10 cellular contexts compared by ENCODE assay signal in genomic region chr1:38941527-38942019, GRCh38. TPM values are rescaled to one million over a fixed set of nuclear protein-coding genes. Genes with fewer than 3 reads are reported as not detected.
DNase-seq lines count a peak whose midpoint lies in the region; ATAC-seq and TF ChIP-seq lines count a peak whose summit lies in the region.
"Had no signal": no experiment of that assay in that cellular context is flagged by ENCODE, and none has a peak within 500 bp of the region (broad histone marks: within the 10 kb centered on the region; RNA-seq: fewer than 3 reads in every experiment).

RHBDL2 (minus strand) TSS chr1:38941830; CDS start chr1:38919212, 22,618 bp downstream.

- peak; percentile 63 to 78 for DNase-seq in breast epithelium (ENCODE audit: low spot score in 2 of 2)
- peak; percentile 49 for DNase-seq in iris pigment epithelial cell (ENCODE audit: low read depth)
- peak; percentile 88 for DNase-seq in stomach
- DNase-seq in activated T-cell treated with anti-CD3 and anti-CD28 coated beads for 4 hours, result no peak
- no peak for DNase-seq in BE2C
- DNase-seq: islet precursor cell, NCI-H1048 had no signal

- WGBS in stomach, 5 donors, result 17 to 32% (median 23%) methylated on average over 12 to 14 of the region's 14 CpGs

- H3K4me1 ChIP-seq in HEK293 (ENCODE audit: control insufficient read depth, insufficient read depth, low read length) (no peaks in the 10 kb centered on the region), breast epithelium (no peaks in the 10 kb centered on the region), stomach (peaks cover 3 to 19% (median 15%) of the 10 kb centered on the region in 4 donors), BE2C (no peaks in the 10 kb centered on the region)

- no peak for TF ChIP-seq CTCF in HEK293 (tag by site-specific recombination; IDR thresholded peaks at IDR 0.05)
- TF ChIP-seq CTCF in breast epithelium (IDR thresholded peaks at IDR 0.05), result no peak
- no peak for TF ChIP-seq CTCF in stomach (IDR thresholded peaks at IDR 0.05)
- TF ChIP-seq CTCF in BE2C (IDR thresholded peaks at IDR 0.05; ENCODE audit: low read depth, low read length), result no peak

- CTCF ChIA-PET in HEK293 (lab: Yijun Ruan, JAX), result no interaction called here

- H3K36me3 ChIP-seq in HEK293 (ENCODE audit: control insufficient read depth in 2 of 2, insufficient read depth in 1 of 2, low read length in 2 of 2) (no peaks in the 10 kb centered on the region), breast epithelium (no peaks in the 10 kb centered on the region), stomach (no peaks in the 10 kb centered on the region), BE2C (no peaks in the 10 kb centered on the region)

- no peak within 1 kb of the TSS for H3K27ac ChIP-seq in HEK293 (ENCODE audit: extremely low read depth, low read depth, low read length)
- H3K27ac ChIP-seq in breast epithelium, result peak within 1 kb of the TSS; percentile 3 to 54
- H3K27ac ChIP-seq in stomach, result peak within 1 kb of the TSS; percentile 62 to 82 (median 76)

- no peak for ATAC-seq in HG02571 (IDR thresholded peaks at IDR 0.05; ENCODE audit: unreplicated experiment)
- ATAC-seq in HG03354 (IDR thresholded peaks at IDR 0.05; ENCODE audit: poor library complexity, severe bottlenecking, unreplicated experiment), result no peak

- no peak for TF ChIP-seq EP300 in stomach (IDR thresholded peaks at IDR 0.05)

- POLR2A ChIA-PET in HEK293 (lab: Yijun Ruan, JAX), result no interaction called here

- no peak within 1 kb of the TSS for H3K4me3 ChIP-seq in HEK293 (ENCODE audit: low read depth, low read length)
- H3K4me3 ChIP-seq in breast epithelium, result peak within 1 kb of the TSS; percentile 35 to 71 (median 58)
- H3K4me3 ChIP-seq in stomach, result peak within 1 kb of the TSS; percentile 37 to 60 (median 48)
- H3K4me3 ChIP-seq in BE2C (ENCODE audit: low read depth, low read length), result no peak within 1 kb of the TSS

- TF ChIP-seq POLR2A in breast epithelium (IDR thresholded peaks at IDR 0.05) (no peak), stomach (IDR thresholded peaks at IDR 0.05) (no peak)

- H3K27me3 ChIP-seq in breast epithelium (no peaks in the 10 kb centered on the region), stomach (no peaks in the 10 kb centered on the region), BE2C (no peaks in the 10 kb centered on the region)

- intact Hi-C loops in breast epithelium (cut with DNase I; ENCODE audit: low total_unique reads), result no loop called here
- intact Hi-C loops in stomach (cut with DNase I; ENCODE audit: low total_unique reads), result no loop called here

- H3K9me3 ChIP-seq in HEK293 (ENCODE audit: control insufficient read depth, insufficient read depth, low read depth, low read length), result no peaks in the 10 kb centered on the region
- no peaks in the 10 kb centered on the region for H3K9me3 ChIP-seq in breast epithelium
- no peaks in the 10 kb centered on the region for H3K9me3 ChIP-seq in stomach
- H3K9me3 ChIP-seq in BE2C, result no peaks in the 10 kb centered on the region

TF ChIP-seq in HEK293, 187 proteins besides CTCF, POLR2A, EP300 and RAD21:
- TF ChIP-seq ZNF302 (tag by site-specific recombination; IDR thresholded peaks at IDR 0.05; ENCODE audit: low read depth) (no peak), ZNF510 (tag by site-specific recombination; IDR thresholded peaks at IDR 0.05; ENCODE audit: insufficient replicate concordance) (no peak), ZNF530 (tag by site-specific recombination; IDR thresholded peaks at IDR 0.05; ENCODE audit: low read depth) (no peak), SP2 (tag by site-specific recombination; IDR thresholded peaks at IDR 0.05) (0 out of 2 replicates have a peak, but pooled peaks have one; percentile 16), ZNF211 (tag by site-specific recombination; IDR thresholded peaks at IDR 0.05; ENCODE audit: low read depth) (no peak)
TF ChIP-seq in HEK293: peak in this region for 1.

RNA-seq across cellular contexts. Expression of gene RHBDL2, which starts in this region (rescaled TPM):
- total RNA-seq in breast epithelium (1 to 10 TPM in 1 of 3 donors, under 1 TPM in 2; 0.16 to 1.6 (median 0.33) TPM), stomach (10 to 100 TPM in 2 of 5 donors, 1 to 10 TPM in 1, not detected in 2; 9.0 to 24.9 (median 14.5) TPM)
- 1 to 10 TPM; 4.3 to 9.3 (median 4.5) TPM for polyA plus RNA-seq in stomach
- polyA plus RNA-seq in BE2C (2012; ENCODE audit: insufficient read depth, insufficient read length, low read depth), result not detected

Comparison
In these comparisons a context has a peak if more than half of its experiments do, and no peak if none do; other contexts are left out.
1. H3K4me3 ChIP-seq: peak in breast epithelium (3 of 3) and stomach (4 of 4); none in HEK293 (single experiment) and BE2C (single experiment).
2. DNase-seq: peak in breast epithelium (2 of 2), iris pigment epithelial cell (single experiment) and stomach (single experiment); none in activated T-cell treated with anti-CD3 and anti-CD28 coated beads for 4 hours (single experiment) and BE2C (single experiment).